34 cellular contexts compared by ENCODE assay signal in the genomic region with DNA sequence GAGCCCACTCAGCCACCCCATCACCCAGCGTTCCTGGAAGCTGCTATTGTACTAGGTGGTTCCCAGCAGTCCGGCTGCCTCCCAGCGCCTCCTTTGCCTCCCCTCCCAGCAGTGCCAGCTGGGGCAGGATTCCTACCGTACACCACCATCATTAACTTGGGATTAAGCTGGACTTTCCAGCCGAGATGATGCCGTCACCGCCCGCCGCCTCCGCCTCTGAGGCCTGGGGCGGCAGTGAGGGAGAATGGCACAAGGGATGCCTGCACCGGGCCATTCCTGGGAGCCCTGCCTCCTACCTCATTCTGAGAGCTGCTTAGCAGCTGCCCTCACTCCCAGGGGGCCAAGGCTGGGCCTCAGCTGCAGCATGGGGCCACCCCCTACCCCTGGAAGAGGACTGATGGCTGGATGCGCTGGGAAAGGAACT. TPM values are rescaled to one million over a fixed set of nuclear protein-coding genes. Genes with fewer than 3 reads are reported as not detected.
DNase-seq lines count a peak whose midpoint lies in the region; ATAC-seq and TF ChIP-seq lines count a peak whose summit lies in the region.
"Had no signal": no experiment of that assay in that cellular context is flagged by ENCODE, and none has a peak within 500 bp of the region (broad histone marks: within the 10 kb centered on the region; RNA-seq: fewer than 3 reads in every experiment).

No MANE protein-coding gene starts in this region.

- H3K9ac ChIP-seq in BLaER1 = no peak overlapping the region
- H3K9ac ChIP-seq: KMS-11 had no signal

- TF ChIP-seq POLR2A in gastrocnemius medialis (IDR thresholded peaks at IDR 0.05) = no peak

- H3K27me3 ChIP-seq in BLaER1 (no peaks in the 10 kb centered on the region), gastrocnemius medialis (no peaks in the 10 kb centered on the region)
- H3K27me3 ChIP-seq: hepatocyte, pancreas, right atrium auricular region, testis had no signal

- TF ChIP-seq CTCF in brain (conservative IDR thresholded peaks at IDR 0.05) (no peak), neural crest cell (conservative IDR thresholded peaks at IDR 0.05) (no peak), gastrocnemius medialis (IDR thresholded peaks at IDR 0.05 in 4 of 5, conservative IDR thresholded peaks at IDR 0.05 in 1 of 5) (no peak)

- no peaks in the 10 kb centered on the region for H3K9me3 ChIP-seq in BLaER1
- H3K9me3 ChIP-seq in gastrocnemius medialis = no peaks in the 10 kb centered on the region
- H3K9me3 ChIP-seq: HAP-1, pancreas, right atrium auricular region, testis had no signal

- H3K4me3 Mint-ChIP-seq in brain = no peak overlapping the region
- no peak overlapping the region for H3K4me3 Mint-ChIP-seq in neural crest cell
- no peak overlapping the region for H3K4me3 Mint-ChIP-seq in activated T-cell treated with anti-CD3 and anti-CD28 coated beads, Interleukin-2, amount 50 U/mL, for 72 hours
- H3K4me3 Mint-ChIP-seq: activated naive CD8-positive, alpha-beta T cell treated with anti-CD3 and anti-CD28 coated beads, Interleukin-2, amount 50 U/mL, for 24 hours; CD8-positive, alpha-beta T cell; central memory CD8-positive, alpha-beta T cell; nephron had no signal

- intact Hi-C loops in gastrocnemius medialis (cut with DNase I; ENCODE audit: low total_unique reads) = no loop called here

- H3K4me1 ChIP-seq in BLaER1 = peaks cover 38% of the 10 kb centered on the region
- H3K4me1 ChIP-seq in gastrocnemius medialis = no peaks in the 10 kb centered on the region
- H3K4me1 ChIP-seq: HAP-1, pancreas, right atrium auricular region, testis had no signal

- ATAC-seq in GM19467 (IDR thresholded peaks at IDR 0.05; ENCODE audit: unreplicated experiment) = no peak
- ATAC-seq in gastrocnemius medialis = no peak
- ATAC-seq in activated T-cell treated with anti-CD3 and anti-CD28 coated beads, Interleukin-2, amount 50 U/mL, for 72 hours (replicated peaks in 1 of 2) = no peak
- ATAC-seq: activated naive CD8-positive, alpha-beta T cell treated with anti-CD3 and anti-CD28 coated beads, Interleukin-2, amount 50 U/mL, for 24 hours; CD8-positive, alpha-beta T cell; left cardiac atrium; Panc1; pancreas had no signal

- in situ Hi-C loops in gastrocnemius medialis (cut with MboI; ENCODE audit: low sequenced_read_pairs in 4 of 4) = loop anchor here in 1 of 4 donors (5.0 kb wide), 1 partner anchor 74 kb away; no protein-coding TSS in a partner anchor

- H3K36me3 Mint-ChIP-seq in brain (no peaks in the 10 kb centered on the region), neural crest cell (ENCODE audit: low read depth) (no peaks in the 10 kb centered on the region)
- H3K36me3 Mint-ChIP-seq in activated T-cell treated with anti-CD3 and anti-CD28 coated beads, Interleukin-2, amount 50 U/mL, for 72 hours (ENCODE audit: insufficient read depth in 2 of 2) = no peaks in the 10 kb centered on the region
- H3K36me3 Mint-ChIP-seq: CD8-positive, alpha-beta T cell had no signal

- H3K27me3 Mint-ChIP-seq in brain = peaks cover 6% of the 10 kb centered on the region
- no peaks in the 10 kb centered on the region for H3K27me3 Mint-ChIP-seq in neural crest cell (ENCODE audit: low read depth)
- no peaks in the 10 kb centered on the region for H3K27me3 Mint-ChIP-seq in activated T-cell treated with anti-CD3 and anti-CD28 coated beads, Interleukin-2, amount 50 U/mL, for 72 hours (ENCODE audit: low read depth)
- H3K27me3 Mint-ChIP-seq: activated naive CD8-positive, alpha-beta T cell treated with anti-CD3 and anti-CD28 coated beads, Interleukin-2, amount 50 U/mL, for 24 hours had no signal

- H3K9me3 Mint-ChIP-seq in brain = no peaks in the 10 kb centered on the region
- no peaks in the 10 kb centered on the region for H3K9me3 Mint-ChIP-seq in neural crest cell
- H3K9me3 Mint-ChIP-seq in activated T-cell treated with anti-CD3 and anti-CD28 coated beads, Interleukin-2, amount 50 U/mL, for 72 hours = no peaks in the 10 kb centered on the region
- H3K9me3 Mint-ChIP-seq: activated naive CD8-positive, alpha-beta T cell treated with anti-CD3 and anti-CD28 coated beads, Interleukin-2, amount 50 U/mL, for 24 hours; CD8-positive, alpha-beta T cell; central memory CD8-positive, alpha-beta T cell; nephron had no signal

- H3K27ac ChIP-seq in BLaER1 = no peak overlapping the region
- no peak overlapping the region for H3K27ac ChIP-seq in gastrocnemius medialis
- H3K27ac ChIP-seq: hepatocyte, KMS-11, pancreas, right atrium auricular region, testis had no signal

- peak; percentile 84 for DNase-seq in NCI-H2227 (lab: John Stamatoyannopoulos, UW; ENCODE audit: unreplicated experiment)
- DNase-seq in neural crest cell (ENCODE audit: low read depth, low spot score) = no peak
- no peak for DNase-seq in NCI-H187 (lab: John Stamatoyannopoulos, UW)
- DNase-seq in gastrocnemius medialis = no peak
- no peak for DNase-seq in activated T-cell treated with anti-CD3 and anti-CD28 coated beads, Interleukin-2, amount 50 U/mL, for 72 hours
- DNase-seq: activated CD4-positive, alpha-beta T cell treated with anti-CD3 and anti-CD28 coated beads, Interleukin-2, amount 50 U/mL, for 48 hours; activated CD4-positive, CD25-positive, alpha-beta regulatory T cell treated with anti-CD3 and anti-CD28 coated beads, Interleukin-2, amount 50 U/mL, for 72 hours; activated naive CD4-positive, alpha-beta T cell; activated naive CD8-positive, alpha-beta T cell treated with anti-CD3 and anti-CD28 coated beads, Interleukin-2, amount 50 U/mL, for 24 hours; CD8-positive, alpha-beta T cell; left cardiac atrium; MM.1S; NCI-H1417; NCI-H2107; NCI-H510A treated with DMSO at 0.1 percent for 48 hours; Right ventricle myocardium superior; small intestine; stimulated activated naive CD4-positive, alpha-beta T cell treated with Interleukin-2 at 50 U/mL for 16 hours; T-helper 2 cell; testis had no signal

- peak overlapping the region in 3 of 5 experiments; percentile 11 to 65 (median 37) for H3K27ac Mint-ChIP-seq in brain
- peak overlapping the region; percentile 62 for H3K27ac Mint-ChIP-seq in neural crest cell (ENCODE audit: unreplicated experiment)
- no peak overlapping the region for H3K27ac Mint-ChIP-seq in activated T-cell treated with anti-CD3 and anti-CD28 coated beads, Interleukin-2, amount 50 U/mL, for 72 hours
- H3K27ac Mint-ChIP-seq: activated naive CD8-positive, alpha-beta T cell treated with anti-CD3 and anti-CD28 coated beads, Interleukin-2, amount 50 U/mL, for 24 hours; CD8-positive, alpha-beta T cell; nephron had no signal

- no peaks in the 10 kb centered on the region for H4K20me1 ChIP-seq in BLaER1

- no peak overlapping the region for H3K4me3 ChIP-seq in BLaER1
- H3K4me3 ChIP-seq in gastrocnemius medialis = no peak overlapping the region
- H3K4me3 ChIP-seq: HAP-1, hepatocyte, pancreas, right atrium auricular region, testis had no signal

- H3K36me3 ChIP-seq in BLaER1 (no peaks in the 10 kb centered on the region), gastrocnemius medialis (no peaks in the 10 kb centered on the region)
- H3K36me3 ChIP-seq: HAP-1, pancreas, right atrium auricular region had no signal

- H3K4me1 Mint-ChIP-seq in brain (peaks cover 43% of the 10 kb centered on the region), neural crest cell (peaks cover 22% of the 10 kb centered on the region)
- H3K4me1 Mint-ChIP-seq in activated T-cell treated with anti-CD3 and anti-CD28 coated beads, Interleukin-2, amount 50 U/mL, for 72 hours (ENCODE audit: low read depth) = no peaks in the 10 kb centered on the region
- H3K4me1 Mint-ChIP-seq: activated naive CD8-positive, alpha-beta T cell treated with anti-CD3 and anti-CD28 coated beads, Interleukin-2, amount 50 U/mL, for 24 hours; central memory CD8-positive, alpha-beta T cell; nephron had no signal

- H3K4me2 ChIP-seq in BLaER1 = peak overlapping the region; percentile 37
- H3K4me2 ChIP-seq: hepatocyte, KMS-11 had no signal

RNA-seq across cellular contexts. Expression of a gene that starts 13.2 kb away (rescaled TPM):
- 114 TPM for polyA plus RNA-seq in brain (ENCODE audit: insufficient read depth, low read depth, low replicate concordance)
- total RNA-seq in neural crest cell = 24.9 and 26.3 TPM in 2 replicates
- total RNA-seq in gastrocnemius medialis = not detected
- total RNA-seq in activated T-cell treated with anti-CD3 and anti-CD28 coated beads, Interleukin-2, amount 50 U/mL, for 72 hours = not detected
- total RNA-seq: A673; CD8-positive, alpha-beta T cell; dermis microvascular lymphatic vessel endothelial cell; lung microvascular endothelial cell had no signal
- polyA plus RNA-seq: hepatocyte had no signal

RNA-seq across cellular contexts. Expression of a gene that starts 28.1 kb away (rescaled TPM):
- 5.9 TPM for polyA plus RNA-seq in brain (ENCODE audit: insufficient read depth, low read depth, low replicate concordance)
- total RNA-seq in neural crest cell (5.4 and 6.7 TPM in 2 replicates), gastrocnemius medialis (1 to 10 TPM; 3.3 to 6.1 (median 4.7) TPM)
- total RNA-seq in activated T-cell treated with anti-CD3 and anti-CD28 coated beads, Interleukin-2, amount 50 U/mL, for 72 hours = 1 to 10 TPM; 5.2 to 6.1 TPM
- polyA plus RNA-seq: hepatocyte had no signal

Comparison
In these comparisons a context has a peak if more than half of its experiments do, and no peak if none do; other contexts are left out.
1. RNA of a gene that starts 13.2 kb away (total RNA-seq): 24.9 to 26.3 TPM in neural crest cell; not detected in gastrocnemius medialis and not detected in activated T-cell treated with anti-CD3 and anti-CD28 coated beads, Interleukin-2, amount 50 U/mL, for 72 hours; every median in the first group is over 10 times any median in the second.